ENCODE assay signal across 10 cellular contexts in genomic region chr2:68287580-68288441, GRCh38. TPM values are rescaled to one million over a fixed set of nuclear protein-coding genes. Genes with fewer than 3 reads are reported as not detected.
A peak's percentile ranks its signal among the peaks of the same experiment; 100 is the strongest.
DNase-seq lines count a peak whose midpoint lies in the region; ATAC-seq and TF ChIP-seq lines count a peak whose summit lies in the region.
"Had no signal": no experiment of that assay in that cellular context is flagged by ENCODE, and none has a peak within 500 bp of the region (broad histone marks: within the 10 kb centered on the region; RNA-seq: fewer than 3 reads in every experiment).

No MANE protein-coding gene starts in this region.

- H3K27ac ChIP-seq in C4-2B: peak overlapping the region; percentile 55

- H3K4me3 ChIP-seq in fibroblast of the aortic adventitia (ENCODE audit: low read depth, low read length): no peak overlapping the region

- DNase-seq in SKM-1 treated with dmso at 0.1 percent for 144 hours (lab: John Stamatoyannopoulos, UW; ENCODE audit: unreplicated experiment): peak; percentile 69
- DNase-seq in fibroblast of the aortic adventitia (ENCODE audit: low read depth): peak; percentile 78
- DNase-seq in omental fat pad (ENCODE audit: low spot score): no peak
- DNase-seq in NCI-H524 (lab: John Stamatoyannopoulos, UW): no peak
- DNase-seq in cortex of kidney (lab: John Stamatoyannopoulos, UW): no peak
- DNase-seq in NCI-H2081 (lab: John Stamatoyannopoulos, UW): no peak
- DNase-seq in DMS79 treated with DMSO at 0.1 percent for 48 hours (lab: John Stamatoyannopoulos, UW): no peak
- DNase-seq: activated naive CD4-positive, alpha-beta T cell; SHP77 had no signal

- ATAC-seq in omental fat pad (ENCODE audit: low FRiP score): peak; percentile 58

- no peak for TF ChIP-seq CTCF in C4-2B (conservative IDR thresholded peaks at IDR 0.05)
- TF ChIP-seq CTCF in fibroblast of the aortic adventitia (IDR thresholded peaks at IDR 0.05; ENCODE audit: insufficient read depth, low read length): no peak
- no peak for TF ChIP-seq CTCF in omental fat pad (IDR thresholded peaks at IDR 0.05)

RNA-seq across cellular contexts. Expression of gene CNRIP1, which starts 31.9 kb away (rescaled TPM):
- total RNA-seq in fibroblast of the aortic adventitia (ENCODE audit: low replicate concordance) (40.0 and 46.9 TPM in 2 replicates), omental fat pad (10 to 100 TPM; 40.8 to 67.9 (median 49.4) TPM)

RNA-seq across cellular contexts. Expression of gene PPP3R1, which starts 35.5 kb away (rescaled TPM):
- total RNA-seq in fibroblast of the aortic adventitia (ENCODE audit: low replicate concordance): 10.6 and 38.6 TPM in 2 replicates
- 10 to 100 TPM; 34.0 to 44.9 (median 39.9) TPM for total RNA-seq in omental fat pad

Comparison
In these comparisons a context has a peak if more than half of its experiments do, and no peak if none do; other contexts are left out.
1. DNase-seq: peak in SKM-1 treated with dmso at 0.1 percent for 144 hours (single experiment) and fibroblast of the aortic adventitia (single experiment); none in omental fat pad (single experiment), NCI-H524 (0 of 2), cortex of kidney (single experiment), NCI-H2081 (0 of 2) and DMS79 treated with DMSO at 0.1 percent for 48 hours (single experiment).